In genomic region chr16:30092373-30093010, GRCh38 we compare ENCODE assay signal across 8 cellular contexts. TPM values are rescaled to one million over a fixed set of nuclear protein-coding genes. Genes with fewer than 3 reads are reported as not detected.
A peak's percentile ranks its signal among the peaks of the same experiment; 100 is the strongest.
DNase-seq lines count a peak whose midpoint lies in the region; ATAC-seq lines count a peak whose summit lies in the region.

No MANE protein-coding gene starts in this region.

- H3K36me3 Mint-ChIP-seq in activated CD4-positive, alpha-beta T cell treated with anti-CD3 and anti-CD28 coated beads, Interleukin-2, amount 10 ng/mL, durations not matched to agents 7 days and 5 days (ENCODE audit: low read depth) = peaks cover 36% of the 10 kb centered on the region

- H3K4me3 Mint-ChIP-seq in activated CD4-positive, alpha-beta T cell treated with anti-CD3 and anti-CD28 coated beads, Interleukin-2, amount 10 ng/mL, durations not matched to agents 7 days and 5 days = peak overlapping the region; percentile 81

- peaks cover 8% of the 10 kb centered on the region for H3K9me3 Mint-ChIP-seq in activated CD4-positive, alpha-beta T cell treated with anti-CD3 and anti-CD28 coated beads, Interleukin-2, amount 10 ng/mL, durations not matched to agents 7 days and 5 days

- CTCF ChIA-PET in activated CD4-positive, alpha-beta T cell treated with anti-CD3 and anti-CD28 coated beads, Interleukin-2, amount 10 ng/mL, durations not matched to agents 7 days and 5 days (lab: Charles Lee) = interaction anchor here (0.5 to 8.0 kb wide), 34 partner anchors 10 to 511 kb away, joined by 3 to 112 read pairs (median 6); partner anchors contain the start of genes ALDOA, CORO1A, DCTPP1 and GDPD3

- peaks cover 67% of the 10 kb centered on the region for H3K4me1 Mint-ChIP-seq in activated CD4-positive, alpha-beta T cell treated with anti-CD3 and anti-CD28 coated beads, Interleukin-2, amount 10 ng/mL, durations not matched to agents 7 days and 5 days

- no peaks in the 10 kb centered on the region for H3K27me3 Mint-ChIP-seq in activated CD4-positive, alpha-beta T cell treated with anti-CD3 and anti-CD28 coated beads, Interleukin-2, amount 10 ng/mL, durations not matched to agents 7 days and 5 days

- H3K27ac Mint-ChIP-seq in activated CD4-positive, alpha-beta T cell treated with anti-CD3 and anti-CD28 coated beads, Interleukin-2, amount 10 ng/mL, durations not matched to agents 7 days and 5 days = peak overlapping the region; percentile 90

- peak; percentile 45 for ATAC-seq in GM18517 (IDR thresholded peaks at IDR 0.05; ENCODE audit: unreplicated experiment)
- peak; percentile 45 for ATAC-seq in HG03095 (IDR thresholded peaks at IDR 0.05; ENCODE audit: unreplicated experiment)

- DNase-seq in AG08395 (ENCODE audit: low spot score) (peak; percentile 60), NCI-H460 (ENCODE audit: extremely low read depth, low read depth) (peak; percentile 54), lung microvascular endothelial cell (ENCODE audit: low read depth in 2 of 2) (peak; percentile 95 to 97)
- DNase-seq in activated CD4-positive, alpha-beta T cell treated with anti-CD3 and anti-CD28 coated beads, Interleukin-2, amount 10 ng/mL, durations not matched to agents 7 days and 5 days = peak; percentile 61
- DNase-seq in effector CD4-positive, alpha-beta T cell = peak; percentile 51
- peak; percentile 27 for DNase-seq in stimulated activated CD8-positive, alpha-beta memory T cell treated with anti-CD3 and anti-CD28 coated beads, Interleukin-12 subunit alpha, Interleukin-12 subunit beta, amount 100 ng/mL, for 1 hour (ENCODE audit: low read depth)

- POLR2A ChIA-PET in activated CD4-positive, alpha-beta T cell treated with anti-CD3 and anti-CD28 coated beads, Interleukin-2, amount 10 ng/mL, durations not matched to agents 7 days and 5 days (lab: Charles Lee) = interaction anchor here (1.0 to 2.4 kb wide), 4 partner anchors 16 to 518 kb away, joined by 3 to 7 read pairs (median 4); partner anchors contain the start of genes ALDOA and ZNF689

RNA-seq across cellular contexts. Expression of gene TBX6, which starts 0.8 kb away (rescaled TPM):
- total RNA-seq in NCI-H460 (2014; rRNA removed; shearing (Covaris generic)) = 0.30 and 0.38 TPM in 2 replicates
- 1.2 and 3.9 TPM in 2 replicates for polyA plus RNA-seq in NCI-H460 (2014; cell fraction: nucleus; rRNA removed)
- total RNA-seq in activated CD4-positive, alpha-beta T cell treated with anti-CD3 and anti-CD28 coated beads, Interleukin-2, amount 10 ng/mL, durations not matched to agents 7 days and 5 days = 1 to 10 TPM; 1.2 to 1.7 TPM
- under 0.01 TPM in 2 replicates for total RNA-seq in lung microvascular endothelial cell

RNA-seq across cellular contexts. Expression of gene YPEL3, which starts 3.5 kb away (rescaled TPM):
- total RNA-seq in NCI-H460 (2014; rRNA removed; shearing (Covaris generic)) = 4.9 and 8.0 TPM in 2 replicates
- 0.10 and 0.33 TPM in 2 replicates for polyA plus RNA-seq in NCI-H460 (2014; cell fraction: nucleus; rRNA removed)
- 10 to 100 TPM; 50.7 to 55.4 TPM for total RNA-seq in activated CD4-positive, alpha-beta T cell treated with anti-CD3 and anti-CD28 coated beads, Interleukin-2, amount 10 ng/mL, durations not matched to agents 7 days and 5 days
- total RNA-seq in lung microvascular endothelial cell = 14.4 and 29.4 TPM in 2 replicates

RNA-seq across cellular contexts. Expression of gene PPP4C, which starts 16.7 kb away (rescaled TPM):
- 72.1 and 81.6 TPM in 2 replicates for total RNA-seq in NCI-H460 (2014; rRNA removed; shearing (Covaris generic))
- 101 and 145 TPM in 2 replicates for polyA plus RNA-seq in NCI-H460 (2014; cell fraction: nucleus; rRNA removed)
- total RNA-seq in activated CD4-positive, alpha-beta T cell treated with anti-CD3 and anti-CD28 coated beads, Interleukin-2, amount 10 ng/mL, durations not matched to agents 7 days and 5 days = 100 to 1,000 TPM; 129 to 136 TPM
- total RNA-seq in lung microvascular endothelial cell = 174 and 199 TPM in 2 replicates

RNA-seq across cellular contexts. Expression of gene GDPD3, which starts 20.8 kb away (rescaled TPM):
- 0.67 and 0.89 TPM in 2 replicates for total RNA-seq in NCI-H460 (2014; rRNA removed; shearing (Covaris generic))
- 0.57 and 1.7 TPM in 2 replicates for polyA plus RNA-seq in NCI-H460 (2014; cell fraction: nucleus; rRNA removed)
- 10 to 100 TPM; 11.8 to 13.2 TPM for total RNA-seq in activated CD4-positive, alpha-beta T cell treated with anti-CD3 and anti-CD28 coated beads, Interleukin-2, amount 10 ng/mL, durations not matched to agents 7 days and 5 days
- total RNA-seq in lung microvascular endothelial cell = 0.22 and 1.4 TPM in 2 replicates

RNA-seq across cellular contexts. Expression of gene ALDOA, which starts 26.9 kb away (rescaled TPM):
- 1,739 and 2,065 TPM in 2 replicates for total RNA-seq in NCI-H460 (2014; rRNA removed; shearing (Covaris generic))
- polyA plus RNA-seq in NCI-H460 (2014; cell fraction: nucleus; rRNA removed) = 2,448 and 2,455 TPM in 2 replicates
- 1,000 to 10,000 TPM; 1,139 to 1,329 TPM for total RNA-seq in activated CD4-positive, alpha-beta T cell treated with anti-CD3 and anti-CD28 coated beads, Interleukin-2, amount 10 ng/mL, durations not matched to agents 7 days and 5 days
- total RNA-seq in lung microvascular endothelial cell = 319 and 337 TPM in 2 replicates

Comparison
In these comparisons a context has a peak if more than half of its experiments do, and no peak if none do; other contexts are left out.
1. Peak in every context shown above with its lines: DNase-seq and ATAC-seq.
2. DNase-seq: peak in every context shown above with its lines; median percentile 96 in lung microvascular endothelial cell; 61 in activated CD4-positive, alpha-beta T cell treated with anti-CD3 and anti-CD28 coated beads, Interleukin-2, amount 10 ng/mL, durations not matched to agents 7 days and 5 days; 60 in AG08395; 54 in NCI-H460; 51 in effector CD4-positive, alpha-beta T cell; 27 in stimulated activated CD8-positive, alpha-beta memory T cell treated with anti-CD3 and anti-CD28 coated beads, Interleukin-12 subunit alpha, Interleukin-12 subunit beta, amount 100 ng/mL, for 1 hour.